Comparison of ENCODE assay signal across 1 cellular context in genomic region chr4:90120037-90120436, GRCh38.
TF ChIP-seq lines count a peak whose summit lies in the region.

No MANE protein-coding gene starts in this region.

TF ChIP-seq in GM12878, 131 proteins besides CTCF, POLR2A, EP300 and RAD21:
- TF ChIP-seq RAD51 (IDR thresholded peaks at IDR 0.05) (no peak), SMC3 (IDR thresholded peaks at IDR 0.05; ENCODE audit: borderline replicate concordance, low read length) (peak; percentile 17; the same call in 1 of the 2 replicates)
